In the genomic region with DNA sequence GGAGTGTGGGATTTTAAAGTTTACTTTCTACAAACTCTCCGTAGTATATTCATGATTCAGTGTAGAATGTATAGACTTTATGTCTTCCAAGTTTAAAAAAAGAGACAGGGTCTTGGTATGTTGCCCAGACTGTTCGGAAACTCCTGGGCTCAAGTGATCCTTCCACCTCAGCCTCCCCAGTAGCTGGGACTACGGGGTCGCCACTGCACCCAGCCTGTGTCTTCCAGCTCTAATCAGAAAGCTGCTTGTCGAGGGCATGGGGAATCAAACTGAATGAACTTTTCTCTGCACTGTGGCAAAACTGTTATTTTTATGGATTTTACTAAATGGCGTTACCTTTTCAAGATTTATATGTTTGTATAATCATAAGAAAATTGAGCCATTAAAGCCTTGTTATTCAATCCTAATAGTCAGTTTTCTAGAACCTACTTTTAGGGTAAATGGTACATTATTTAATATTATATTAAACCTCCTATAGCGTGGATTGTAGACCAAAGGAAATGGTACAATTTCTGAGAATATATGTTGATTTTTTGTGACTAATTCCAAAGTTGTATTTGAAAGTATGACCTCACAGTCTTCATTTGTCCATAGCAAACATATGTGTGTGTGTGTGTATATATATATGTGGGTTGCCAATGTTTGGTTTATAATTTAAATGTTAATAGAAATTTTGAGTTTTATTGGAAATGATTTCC, we compare ENCODE assay signal across 8 cellular contexts. TPM values are rescaled to one million over a fixed set of nuclear protein-coding genes. Genes with fewer than 3 reads are reported as not detected.
DNase-seq lines count a peak whose midpoint lies in the region; ATAC-seq and TF ChIP-seq lines count a peak whose summit lies in the region.

No MANE protein-coding gene starts in this region.

- WGBS in ovary, 3 donors, result 14 to 19% (median 16%) methylated on average over 7 of the region's 7 CpGs

- CTCF ChIA-PET in PC-9 (lab: Charles Lee), result interaction anchor here (0.7 to 1.8 kb wide), 4 partner anchors 32 to 353 kb away, joined by 3 to 8 read pairs (median 6); no protein-coding TSS in a partner anchor

- H3K9ac ChIP-seq in ES-I3 (ENCODE audit: low read depth, low read length), result peak overlapping the region; percentile 84

- TF ChIP-seq POLR2A in ovary (IDR thresholded peaks at IDR 0.05), result no peak

- no peaks in the 10 kb centered on the region for H3K4me1 ChIP-seq in ES-I3 (ENCODE audit: insufficient read depth, low read length)
- H3K4me1 ChIP-seq in PC-9 (replicated peaks; ENCODE audit: insufficient read depth), result peaks cover 11% of the 10 kb centered on the region
- H3K4me1 ChIP-seq in ovary (ENCODE audit: insufficient read depth), result peaks cover 7% of the 10 kb centered on the region

- peaks cover 6% of the 10 kb centered on the region; the same call in 1 of the 2 replicates for H3F3A ChIP-seq in PC-9 (ENCODE audit: insufficient read depth, low read depth)

- no peak for ATAC-seq in GM19351 (IDR thresholded peaks at IDR 0.05; ENCODE audit: unreplicated experiment)

- peak overlapping the region; percentile 51 for H3K27ac ChIP-seq in PC-9
- peak overlapping the region in 1 of 2 donors; percentile 95 for H3K27ac ChIP-seq in ovary

- TF ChIP-seq EP300 in ovary (IDR thresholded peaks at IDR 0.05), result no peak

- peaks cover 5% of the 10 kb centered on the region; the same call in 1 of the 2 replicates for H4K20me1 ChIP-seq in PC-9 (ENCODE audit: insufficient read depth)

- peaks cover 23% of the 10 kb centered on the region for H3K79me2 ChIP-seq in PC-9 (ENCODE audit: low read depth)

- H3K4me3 ChIP-seq in PC-9 (peak overlapping the region; percentile 94), epithelial cell of esophagus (ENCODE audit: low read length) (peak overlapping the region; percentile 87), ovary (peak overlapping the region; percentile 74)

- H3K9me3 ChIP-seq in ES-I3 (ENCODE audit: control insufficient read depth, insufficient read depth, low read length), result no peaks in the 10 kb centered on the region
- no peaks in the 10 kb centered on the region for H3K9me3 ChIP-seq in PC-9 (ENCODE audit: insufficient read depth, low read depth)
- no peaks in the 10 kb centered on the region for H3K9me3 ChIP-seq in ovary

- no TSS peak for BruUV-seq in PC-9 (replicated peaks; lab: Mats Ljungman, UMichigan)

- no peaks in the 10 kb centered on the region for H3K9me2 ChIP-seq in PC-9 (ENCODE audit: insufficient read depth)

- DNase-seq in PC-9 (no peak), epithelial cell of esophagus (ENCODE audit: low read depth) (no peak), ovary (no peak), SW480 (ENCODE audit: low spot score) (no peak), NCI-H2081 (lab: John Stamatoyannopoulos, UW) (no peak)
- no peak for DNase-seq in stimulated activated CD4-positive, alpha-beta T cell treated with anti-CD3 and anti-CD28 coated beads, Interleukin-4, amount 100 ng/mL, for 4 hours

- no peaks in the 10 kb centered on the region for H3K27me3 ChIP-seq in PC-9 (ENCODE audit: insufficient read depth, low read depth)
- H3K27me3 ChIP-seq in ovary, result no peaks in the 10 kb centered on the region

- TF ChIP-seq CTCF in PC-9 (conservative IDR thresholded peaks at IDR 0.05) (no peak), epithelial cell of esophagus (IDR thresholded peaks at IDR 0.05; ENCODE audit: insufficient read depth, low read depth, low read length, missing control alignments) (no peak), ovary (IDR thresholded peaks at IDR 0.05) (no peak)

- H3K36me3 ChIP-seq in ES-I3 (ENCODE audit: insufficient read depth, low read length) (no peaks in the 10 kb centered on the region), PC-9 (ENCODE audit: low read depth) (no peaks in the 10 kb centered on the region), ovary (no peaks in the 10 kb centered on the region)

- no peak overlapping the region for H2AFZ ChIP-seq in PC-9

- intact Hi-C loops in PC-9 (cut with micrococcal nuclease; ENCODE audit: unreplicated experiment), result loop anchor here (1.0 to 5.0 kb wide), 2 partner anchors 43 to 75 kb away; partner anchors contain the start of gene MRFAP1
- intact Hi-C loops in ovary (cut with DNase I), result loop anchor here in 2 of 4 donors (2.0 to 10.0 kb wide), 2 partner anchors 72 to 352 kb away; partner anchors contain the start of genes GRPEL1 (in 1 of the 2) and MRFAP1 (in 1 of the 2)

- POLR2A ChIA-PET in PC-9 (lab: Charles Lee; ENCODE audit: unreplicated experiment), result interaction anchor here (0.6 to 1.5 kb wide), 6 partner anchors 21 to 351 kb away, joined by 3 to 10 read pairs (median 3); partner anchors contain the start of gene GRPEL1

- H3K4me2 ChIP-seq in PC-9, result peak overlapping the region; percentile 93

RNA-seq across cellular contexts. Expression of gene BLOC1S4, which starts 1.1 kb away (rescaled TPM):
- 11.7 and 13.9 TPM in 2 replicates for total RNA-seq in PC-9 (2021)
- 10 to 100 TPM; 15.4 to 26.9 (median 18.9) TPM for total RNA-seq in ovary
- 10 to 100 TPM in 1 of 2 donors, 1 to 10 TPM in 1; 8.8 to 15.4 TPM for polyA plus RNA-seq in ovary

RNA-seq across cellular contexts. Expression of gene MRFAP1L1, which starts 7.4 kb away (rescaled TPM):
- total RNA-seq in PC-9 (2021) (51.4 and 52.1 TPM in 2 replicates), ovary (10 to 100 TPM; 59.3 to 73.6 (median 65.3) TPM)
- 10 to 100 TPM; 65.1 to 80.6 TPM for polyA plus RNA-seq in ovary

RNA-seq across cellular contexts. Expression of gene S100P, which starts 23.4 kb away (rescaled TPM):
- total RNA-seq in PC-9 (2021) (480 and 837 TPM in 2 replicates), ovary (1 to 10 TPM in 1 of 7 donors, under 1 TPM in 4, not detected in 2; 0.37 to 2.1 (median 0.81) TPM)
- under 1 TPM in 1 of 2 donors, not detected in 1; 0.97 TPM for polyA plus RNA-seq in ovary

Comparison
In these comparisons a context has a peak if more than half of its experiments do, and no peak if none do; other contexts are left out.
1. RNA of gene S100P, which starts 23.4 kb away (total RNA-seq): 480 to 837 TPM in PC-9; 0.37 to 2.1 TPM in ovary; every median in the first group is over 100 times any median in the second.
2. Peak in every context shown above with its lines, with median percentiles within 50 percentile points of each other: H3K4me3 ChIP-seq.